In the genomic region with DNA sequence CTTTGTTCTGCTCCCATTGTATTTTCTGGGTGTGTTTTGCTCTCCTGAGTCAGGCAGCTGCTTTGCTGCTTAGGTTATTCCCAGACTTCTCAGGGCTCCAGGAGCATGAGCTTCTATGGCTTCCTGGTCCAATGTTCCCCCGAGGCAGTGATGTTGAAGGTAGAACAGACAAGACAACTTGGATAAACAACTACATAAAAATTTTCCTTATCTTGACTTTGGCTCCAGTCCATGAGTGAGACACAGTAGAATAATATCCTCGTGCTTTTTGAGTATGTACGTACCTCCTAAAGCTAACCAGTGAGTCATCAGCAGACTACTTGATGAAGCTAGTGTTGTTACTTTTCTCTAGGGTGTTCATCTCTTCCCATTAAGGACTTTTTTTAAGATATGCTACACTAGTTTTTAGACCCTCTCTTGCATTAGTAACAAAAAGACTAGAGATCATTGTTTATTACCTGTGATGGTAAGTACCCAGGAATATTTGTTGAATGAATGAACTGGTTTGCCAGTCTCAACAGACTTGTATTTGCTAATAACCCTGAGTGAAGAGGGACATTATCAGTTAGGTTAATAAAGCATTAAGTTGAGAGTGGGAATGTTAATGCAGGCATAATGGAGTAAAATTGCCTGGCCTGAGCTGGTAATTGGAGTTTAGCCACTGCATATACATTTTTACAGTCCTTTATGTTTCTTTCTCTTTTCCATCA, we compare ENCODE assay signal across 1 cellular context.
A peak's percentile ranks its signal among the peaks of the same experiment; 100 is the strongest.
TF ChIP-seq lines count a peak whose summit lies in the region.

No MANE protein-coding gene starts in this region.

TF ChIP-seq in HEK293, 187 proteins besides CTCF, POLR2A, EP300 and RAD21 (continued from another document):
- TF ChIP-seq, protein P1, sequence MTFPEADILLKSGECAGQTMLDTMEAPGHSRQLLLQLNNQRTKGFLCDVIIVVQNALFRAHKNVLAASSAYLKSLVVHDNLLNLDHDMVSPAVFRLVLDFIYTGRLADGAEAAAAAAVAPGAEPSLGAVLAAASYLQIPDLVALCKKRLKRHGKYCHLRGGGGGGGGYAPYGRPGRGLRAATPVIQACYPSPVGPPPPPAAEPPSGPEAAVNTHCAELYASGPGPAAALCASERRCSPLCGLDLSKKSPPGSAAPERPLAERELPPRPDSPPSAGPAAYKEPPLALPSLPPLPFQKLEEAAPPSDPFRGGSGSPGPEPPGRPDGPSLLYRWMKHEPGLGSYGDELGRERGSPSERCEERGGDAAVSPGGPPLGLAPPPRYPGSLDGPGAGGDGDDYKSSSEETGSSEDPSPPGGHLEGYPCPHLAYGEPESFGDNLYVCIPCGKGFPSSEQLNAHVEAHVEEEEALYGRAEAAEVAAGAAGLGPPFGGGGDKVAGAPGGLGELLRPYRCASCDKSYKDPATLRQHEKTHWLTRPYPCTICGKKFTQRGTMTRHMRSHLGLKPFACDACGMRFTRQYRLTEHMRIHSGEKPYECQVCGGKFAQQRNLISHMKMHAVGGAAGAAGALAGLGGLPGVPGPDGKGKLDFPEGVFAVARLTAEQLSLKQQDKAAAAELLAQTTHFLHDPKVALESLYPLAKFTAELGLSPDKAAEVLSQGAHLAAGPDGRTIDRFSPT (tag by site-specific recombination; IDR thresholded peaks at IDR 0.05), result peak; percentile 58
- peak; percentile 50 for TF ChIP-seq SP7 (tag by site-specific recombination; IDR thresholded peaks at IDR 0.05)
- TF ChIP-seq ZNF394 (tag by site-specific recombination; IDR thresholded peaks at IDR 0.05; ENCODE audit: borderline replicate concordance), result peak; percentile 42; the same call in 1 of the 2 replicates
- peak; percentile 5; the same call in 1 of the 2 replicates for TF ChIP-seq ZNF654 (tag by site-specific recombination; IDR thresholded peaks at IDR 0.05; ENCODE audit: low read depth)
- no peak; the same call in 1 of the 2 replicates for TF ChIP-seq BCL11A (tag by site-specific recombination; IDR thresholded peaks at IDR 0.05; ENCODE audit: low read depth)
- peak; percentile 48; the same call in 1 of the 2 replicates for TF ChIP-seq FEZF1 (tag by site-specific recombination; IDR thresholded peaks at IDR 0.05)
- TF ChIP-seq, protein P2, sequence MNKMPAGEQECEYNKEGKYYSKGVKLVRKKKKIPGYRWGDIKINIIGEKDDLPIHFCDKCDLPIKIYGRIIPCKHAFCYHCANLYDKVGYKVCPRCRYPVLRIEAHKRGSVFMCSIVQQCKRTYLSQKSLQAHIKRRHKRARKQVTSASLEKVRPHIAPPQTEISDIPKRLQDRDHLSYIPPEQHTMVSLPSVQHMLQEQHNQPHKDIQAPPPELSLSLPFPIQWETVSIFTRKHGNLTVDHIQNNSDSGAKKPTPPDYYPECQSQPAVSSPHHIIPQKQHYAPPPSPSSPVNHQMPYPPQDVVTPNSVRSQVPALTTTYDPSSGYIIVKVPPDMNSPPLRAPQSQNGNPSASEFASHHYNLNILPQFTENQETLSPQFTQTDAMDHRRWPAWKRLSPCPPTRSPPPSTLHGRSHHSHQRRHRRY (tag by site-specific recombination; IDR thresholded peaks at IDR 0.05), result no peak
- no peak for TF ChIP-seq ZNF155 (tag by site-specific recombination; IDR thresholded peaks at IDR 0.05)
- TF ChIP-seq ZSCAN23 (tag by site-specific recombination; IDR thresholded peaks at IDR 0.05), result 0 out of 2 replicates have a peak, but pooled peaks have one; percentile 6
- TF ChIP-seq, protein P3, sequence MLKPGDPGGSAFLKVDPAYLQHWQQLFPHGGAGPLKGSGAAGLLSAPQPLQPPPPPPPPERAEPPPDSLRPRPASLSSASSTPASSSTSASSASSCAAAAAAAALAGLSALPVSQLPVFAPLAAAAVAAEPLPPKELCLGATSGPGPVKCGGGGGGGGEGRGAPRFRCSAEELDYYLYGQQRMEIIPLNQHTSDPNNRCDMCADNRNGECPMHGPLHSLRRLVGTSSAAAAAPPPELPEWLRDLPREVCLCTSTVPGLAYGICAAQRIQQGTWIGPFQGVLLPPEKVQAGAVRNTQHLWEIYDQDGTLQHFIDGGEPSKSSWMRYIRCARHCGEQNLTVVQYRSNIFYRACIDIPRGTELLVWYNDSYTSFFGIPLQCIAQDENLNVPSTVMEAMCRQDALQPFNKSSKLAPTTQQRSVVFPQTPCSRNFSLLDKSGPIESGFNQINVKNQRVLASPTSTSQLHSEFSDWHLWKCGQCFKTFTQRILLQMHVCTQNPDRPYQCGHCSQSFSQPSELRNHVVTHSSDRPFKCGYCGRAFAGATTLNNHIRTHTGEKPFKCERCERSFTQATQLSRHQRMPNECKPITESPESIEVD (tag by site-specific recombination; IDR thresholded peaks at IDR 0.05), result peak; percentile 13
- TF ChIP-seq, protein P4, sequence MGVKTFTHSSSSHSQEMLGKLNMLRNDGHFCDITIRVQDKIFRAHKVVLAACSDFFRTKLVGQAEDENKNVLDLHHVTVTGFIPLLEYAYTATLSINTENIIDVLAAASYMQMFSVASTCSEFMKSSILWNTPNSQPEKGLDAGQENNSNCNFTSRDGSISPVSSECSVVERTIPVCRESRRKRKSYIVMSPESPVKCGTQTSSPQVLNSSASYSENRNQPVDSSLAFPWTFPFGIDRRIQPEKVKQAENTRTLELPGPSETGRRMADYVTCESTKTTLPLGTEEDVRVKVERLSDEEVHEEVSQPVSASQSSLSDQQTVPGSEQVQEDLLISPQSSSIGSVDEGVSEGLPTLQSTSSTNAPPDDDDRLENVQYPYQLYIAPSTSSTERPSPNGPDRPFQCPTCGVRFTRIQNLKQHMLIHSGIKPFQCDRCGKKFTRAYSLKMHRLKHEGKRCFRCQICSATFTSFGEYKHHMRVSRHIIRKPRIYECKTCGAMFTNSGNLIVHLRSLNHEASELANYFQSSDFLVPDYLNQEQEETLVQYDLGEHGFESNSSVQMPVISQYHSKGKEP (tag by site-specific recombination; IDR thresholded peaks at IDR 0.05), result 0 out of 2 replicates have a peak, but pooled peaks have one; percentile 60
- TF ChIP-seq ZSCAN30 (tag by site-specific recombination; IDR thresholded peaks at IDR 0.05), result peak; percentile 88
- no peak for TF ChIP-seq ZNF596 (tag by site-specific recombination; IDR thresholded peaks at IDR 0.05)
- TF ChIP-seq, protein P5, sequence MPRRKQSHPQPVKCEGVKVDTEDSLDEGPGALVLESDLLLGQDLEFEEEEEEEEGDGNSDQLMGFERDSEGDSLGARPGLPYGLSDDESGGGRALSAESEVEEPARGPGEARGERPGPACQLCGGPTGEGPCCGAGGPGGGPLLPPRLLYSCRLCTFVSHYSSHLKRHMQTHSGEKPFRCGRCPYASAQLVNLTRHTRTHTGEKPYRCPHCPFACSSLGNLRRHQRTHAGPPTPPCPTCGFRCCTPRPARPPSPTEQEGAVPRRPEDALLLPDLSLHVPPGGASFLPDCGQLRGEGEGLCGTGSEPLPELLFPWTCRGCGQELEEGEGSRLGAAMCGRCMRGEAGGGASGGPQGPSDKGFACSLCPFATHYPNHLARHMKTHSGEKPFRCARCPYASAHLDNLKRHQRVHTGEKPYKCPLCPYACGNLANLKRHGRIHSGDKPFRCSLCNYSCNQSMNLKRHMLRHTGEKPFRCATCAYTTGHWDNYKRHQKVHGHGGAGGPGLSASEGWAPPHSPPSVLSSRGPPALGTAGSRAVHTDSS (tag by site-specific recombination; IDR thresholded peaks at IDR 0.05), result peak; percentile 38; the same call in 1 of the 2 replicates
- TF ChIP-seq KLF10 (tag by site-specific recombination; IDR thresholded peaks at IDR 0.05), result peak; percentile 58; the same call in 1 of the 2 replicates
- peak; percentile 56 for TF ChIP-seq ZNF24 (tag by site-specific recombination; IDR thresholded peaks at IDR 0.05)
- TF ChIP-seq ZNF664 (tag by site-specific recombination; IDR thresholded peaks at IDR 0.05), result no peak
- TF ChIP-seq, protein P6, sequence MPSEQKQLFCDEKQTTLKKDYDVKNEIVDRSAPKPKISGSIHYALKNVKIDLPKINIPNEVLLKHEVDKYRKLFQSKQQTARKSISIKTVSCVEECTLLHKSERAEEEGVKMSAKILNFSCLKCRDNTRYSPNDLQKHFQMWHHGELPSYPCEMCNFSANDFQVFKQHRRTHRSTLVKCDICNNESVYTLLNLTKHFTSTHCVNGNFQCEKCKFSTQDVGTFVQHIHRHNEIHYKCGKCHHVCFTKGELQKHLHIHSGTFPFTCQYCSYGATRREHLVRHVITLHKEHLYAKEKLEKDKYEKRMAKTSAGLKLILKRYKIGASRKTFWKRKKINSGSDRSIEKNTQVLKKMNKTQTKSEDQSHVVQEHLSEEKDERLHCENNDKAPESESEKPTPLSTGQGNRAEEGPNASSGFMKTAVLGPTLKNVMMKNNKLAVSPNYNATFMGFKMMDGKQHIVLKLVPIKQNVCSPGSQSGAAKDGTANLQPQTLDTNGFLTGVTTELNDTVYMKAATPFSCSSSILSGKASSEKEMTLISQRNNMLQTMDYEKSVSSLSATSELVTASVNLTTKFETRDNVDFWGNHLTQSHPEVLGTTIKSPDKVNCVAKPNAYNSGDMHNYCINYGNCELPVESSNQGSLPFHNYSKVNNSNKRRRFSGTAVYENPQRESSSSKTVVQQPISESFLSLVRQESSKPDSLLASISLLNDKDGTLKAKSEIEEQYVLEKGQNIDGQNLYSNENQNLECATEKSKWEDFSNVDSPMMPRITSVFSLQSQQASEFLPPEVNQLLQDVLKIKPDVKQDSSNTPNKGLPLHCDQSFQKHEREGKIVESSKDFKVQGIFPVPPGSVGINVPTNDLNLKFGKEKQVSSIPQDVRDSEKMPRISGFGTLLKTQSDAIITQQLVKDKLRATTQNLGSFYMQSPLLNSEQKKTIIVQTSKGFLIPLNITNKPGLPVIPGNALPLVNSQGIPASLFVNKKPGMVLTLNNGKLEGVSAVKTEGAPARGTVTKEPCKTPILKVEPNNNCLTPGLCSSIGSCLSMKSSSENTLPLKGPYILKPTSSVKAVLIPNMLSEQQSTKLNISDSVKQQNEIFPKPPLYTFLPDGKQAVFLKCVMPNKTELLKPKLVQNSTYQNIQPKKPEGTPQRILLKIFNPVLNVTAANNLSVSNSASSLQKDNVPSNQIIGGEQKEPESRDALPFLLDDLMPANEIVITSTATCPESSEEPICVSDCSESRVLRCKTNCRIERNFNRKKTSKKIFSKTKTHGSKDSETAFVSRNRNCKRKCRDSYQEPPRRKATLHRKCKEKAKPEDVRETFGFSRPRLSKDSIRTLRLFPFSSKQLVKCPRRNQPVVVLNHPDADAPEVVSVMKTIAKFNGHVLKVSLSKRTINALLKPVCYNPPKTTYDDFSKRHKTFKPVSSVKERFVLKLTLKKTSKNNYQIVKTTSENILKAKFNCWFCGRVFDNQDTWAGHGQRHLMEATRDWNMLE (tag by site-specific recombination; conservative IDR thresholded peaks at IDR 0.05; ENCODE audit: low read depth), result no peak
- TF ChIP-seq, protein P7, sequence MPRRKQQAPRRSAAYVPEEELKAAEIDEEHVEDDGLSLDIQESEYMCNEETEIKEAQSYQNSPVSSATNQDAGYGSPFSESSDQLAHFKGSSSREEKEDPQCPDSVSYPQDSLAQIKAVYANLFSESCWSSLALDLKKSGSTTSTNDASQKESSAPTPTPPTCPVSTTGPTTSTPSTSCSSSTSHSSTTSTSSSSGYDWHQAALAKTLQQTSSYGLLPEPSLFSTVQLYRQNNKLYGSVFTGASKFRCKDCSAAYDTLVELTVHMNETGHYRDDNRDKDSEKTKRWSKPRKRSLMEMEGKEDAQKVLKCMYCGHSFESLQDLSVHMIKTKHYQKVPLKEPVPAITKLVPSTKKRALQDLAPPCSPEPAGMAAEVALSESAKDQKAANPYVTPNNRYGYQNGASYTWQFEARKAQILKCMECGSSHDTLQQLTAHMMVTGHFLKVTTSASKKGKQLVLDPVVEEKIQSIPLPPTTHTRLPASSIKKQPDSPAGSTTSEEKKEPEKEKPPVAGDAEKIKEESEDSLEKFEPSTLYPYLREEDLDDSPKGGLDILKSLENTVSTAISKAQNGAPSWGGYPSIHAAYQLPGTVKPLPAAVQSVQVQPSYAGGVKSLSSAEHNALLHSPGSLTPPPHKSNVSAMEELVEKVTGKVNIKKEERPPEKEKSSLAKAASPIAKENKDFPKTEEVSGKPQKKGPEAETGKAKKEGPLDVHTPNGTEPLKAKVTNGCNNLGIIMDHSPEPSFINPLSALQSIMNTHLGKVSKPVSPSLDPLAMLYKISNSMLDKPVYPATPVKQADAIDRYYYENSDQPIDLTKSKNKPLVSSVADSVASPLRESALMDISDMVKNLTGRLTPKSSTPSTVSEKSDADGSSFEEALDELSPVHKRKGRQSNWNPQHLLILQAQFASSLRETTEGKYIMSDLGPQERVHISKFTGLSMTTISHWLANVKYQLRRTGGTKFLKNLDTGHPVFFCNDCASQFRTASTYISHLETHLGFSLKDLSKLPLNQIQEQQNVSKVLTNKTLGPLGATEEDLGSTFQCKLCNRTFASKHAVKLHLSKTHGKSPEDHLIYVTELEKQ (tag by site-specific recombination; IDR thresholded peaks at IDR 0.05; ENCODE audit: borderline replicate concordance), result peak; percentile 47; the same call in 1 of the 2 replicates
- TF ChIP-seq, protein P8, sequence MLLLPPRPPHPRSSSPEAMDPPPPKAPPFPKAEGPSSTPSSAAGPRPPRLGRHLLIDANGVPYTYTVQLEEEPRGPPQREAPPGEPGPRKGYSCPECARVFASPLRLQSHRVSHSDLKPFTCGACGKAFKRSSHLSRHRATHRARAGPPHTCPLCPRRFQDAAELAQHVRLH (tag by site-specific recombination; IDR thresholded peaks at IDR 0.05), result 0 out of 2 replicates have a peak, but pooled peaks have one; percentile 18
- peak; percentile 60 for TF ChIP-seq ZNF10 (tag by site-specific recombination; IDR thresholded peaks at IDR 0.05)
- TF ChIP-seq ZNF843 (tag by site-specific recombination; IDR thresholded peaks at IDR 0.05), result peak; percentile 79
- TF ChIP-seq ZNF707 (tag by site-specific recombination; IDR thresholded peaks at IDR 0.05), result no peak
- peak; percentile 48; the same call in 1 of the 2 replicates for TF ChIP-seq ZEB2 (tag by site-specific recombination; IDR thresholded peaks at IDR 0.05)
- no peak for TF ChIP-seq KLF9 (tag by site-specific recombination; IDR thresholded peaks at IDR 0.05; ENCODE audit: low read depth)
- peak; percentile 24; the same call in 1 of the 2 replicates for TF ChIP-seq ZNF660 (tag by site-specific recombination; IDR thresholded peaks at IDR 0.05)
- 0 out of 2 replicates have a peak, but pooled peaks have one; percentile 28 for TF ChIP-seq GLIS1 (tag by site-specific recombination; IDR thresholded peaks at IDR 0.05)
- peak; percentile 99 for TF ChIP-seq OSR2 (tag by site-specific recombination; IDR thresholded peaks at IDR 0.05)
- TF ChIP-seq ZNF335 (tag by site-specific recombination; conservative IDR thresholded peaks at IDR 0.05), result peak; percentile 33; the same call in 1 of the 2 replicates
